In genomic region chr10:27678166-27678565, GRCh38 we compare ENCODE assay signal across 8 cellular contexts.
"Had no signal": no experiment of that assay in that cellular context is flagged by ENCODE, and none has a peak within 500 bp of the region (broad histone marks: within the 10 kb centered on the region; RNA-seq: fewer than 3 reads in every experiment).

No MANE protein-coding gene starts in this region.

- H3K9ac ChIP-seq: GM23248 had no signal

- H3K27ac ChIP-seq: GM23248, HL-60 had no signal

- ATAC-seq: HCT116, HepG2 had no signal

- H3K36me3 ChIP-seq: HAP-1 had no signal

- H3K9me3 ChIP-seq: HAP-1 had no signal

- DNase-seq: GM23248, GOT3, H7, KG1 had no signal

- H3K4me3 ChIP-seq: GM23248, HAP-1 had no signal
